In genomic region chr10:45978554-45978953, GRCh38 we compare ENCODE assay signal across 8 cellular contexts. TPM values are rescaled to one million over a fixed set of nuclear protein-coding genes. Genes with fewer than 3 reads are reported as not detected.
DNase-seq lines count a peak whose midpoint lies in the region; ATAC-seq lines count a peak whose summit lies in the region.
"Not testable (repeated sequence)": the region's sequence is repeated elsewhere in the genome, so short reads cannot be mapped to it uniquely, and the experiment has no call there.

No MANE protein-coding gene starts in this region.

- ATAC-seq in GM18498 (IDR thresholded peaks at IDR 0.05; ENCODE audit: unreplicated experiment) (peak; percentile 73), GM18873 (IDR thresholded peaks at IDR 0.05; ENCODE audit: low FRiP score, unreplicated experiment) (peak; percentile 73), GM19468 (IDR thresholded peaks at IDR 0.05; ENCODE audit: extremely low read depth, unreplicated experiment) (peak; percentile 50), GM21717 (IDR thresholded peaks at IDR 0.05; ENCODE audit: unreplicated experiment) (peak; percentile 77), HG02840 (IDR thresholded peaks at IDR 0.05; ENCODE audit: low FRiP score, unreplicated experiment) (peak; percentile 76), HG03108 (IDR thresholded peaks at IDR 0.05; ENCODE audit: unreplicated experiment) (peak; percentile 69), HG03521 (IDR thresholded peaks at IDR 0.05; ENCODE audit: unreplicated experiment) (peak; percentile 60), left ventricle myocardium superior (peak; percentile 72)

- intact Hi-C loops in left ventricle myocardium superior (cut with micrococcal nuclease), result not testable (repeated sequence)

- not testable (repeated sequence) for DNase-seq in left ventricle myocardium superior

RNA-seq across cellular contexts. Expression of gene TIMM23, which starts 6.3 kb away (rescaled TPM):
- 89.7 TPM for total RNA-seq in left ventricle myocardium superior

RNA-seq across cellular contexts. Expression of gene NCOA4, which starts 51.9 kb away (rescaled TPM):
- total RNA-seq in left ventricle myocardium superior, result 333 TPM
